ENCODE assay signal across 8 cellular contexts in the genomic region with DNA sequence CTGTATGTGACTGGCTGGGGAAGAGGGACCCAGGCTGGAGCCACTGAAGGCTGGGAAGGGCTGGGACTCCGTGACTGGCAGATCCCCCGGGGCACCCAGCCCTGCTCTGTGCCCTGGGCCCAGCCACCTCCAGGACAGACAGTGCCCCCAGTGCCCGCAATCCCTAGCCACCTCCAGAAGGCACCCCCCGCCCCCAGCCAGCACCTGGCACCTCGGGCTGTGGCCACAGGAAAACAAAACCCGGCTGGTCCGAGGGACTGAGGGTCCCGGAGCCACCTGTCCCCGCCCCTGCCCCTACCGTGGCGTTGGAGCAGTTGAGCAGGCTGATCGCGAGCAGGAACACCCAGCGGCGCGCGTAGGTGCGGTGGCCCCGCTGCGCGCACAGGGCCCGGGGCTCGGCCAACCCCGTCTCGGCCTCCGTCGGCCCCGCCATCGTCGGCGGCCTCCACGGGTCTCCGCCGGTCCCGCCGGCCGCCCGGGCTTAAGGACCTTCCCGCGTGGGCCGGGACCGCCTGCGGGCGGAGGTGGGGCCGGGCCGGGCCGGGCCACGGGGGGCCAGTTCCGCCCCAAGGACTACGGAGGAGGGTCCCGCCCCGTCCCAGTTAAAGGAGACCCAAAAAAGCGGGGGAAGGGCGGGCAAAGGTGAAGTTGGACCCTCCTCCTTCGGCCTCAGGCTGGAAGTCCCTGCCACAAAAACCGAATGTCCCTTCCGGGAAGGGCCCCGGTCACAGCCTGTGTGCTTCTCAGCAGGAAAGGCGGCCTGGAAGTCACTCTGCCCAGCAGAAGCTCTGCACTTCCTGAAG. TPM values are rescaled to one million over a fixed set of nuclear protein-coding genes. Genes with fewer than 3 reads are reported as not detected.
DNase-seq lines count a peak whose midpoint lies in the region; ATAC-seq, FAIRE-seq and TF ChIP-seq lines count a peak whose summit lies in the region.

Gene SLC49A3, minus strand, starts transcription at position 457 of the 803 bp plus-strand sequence. Its CDS starts 24 bp downstream, at position 433.

- no peaks in the 10 kb centered on the region for H3K27me3 ChIP-seq in H7 (ENCODE audit: control insufficient read depth, insufficient read depth, low read length)
- no peaks in the 10 kb centered on the region for H3K27me3 ChIP-seq in bronchial epithelial cell (ENCODE audit: control insufficient read depth, insufficient read depth, low read length)

- DNase-seq in H7 (peak; percentile 92), bronchial epithelial cell (ENCODE audit: low read depth) (no peak), left lobe of liver (ENCODE audit: low spot score) (no peak), NCI-H1930 (lab: John Stamatoyannopoulos, UW) (no peak), SW 1271 (lab: John Stamatoyannopoulos, UW) (no peak)
- no peak for DNase-seq in stimulated activated naive B cell treated with anti-CD40 and anti-IgM and Interleukin-4, amounts not matched to agents 10 μg/mL and 1 μg/mL and 100 μg/mL, for 72 hours
- DNase-seq in activated CD4-positive, alpha-beta T cell treated with anti-CD3 and anti-CD28 coated beads, Interleukin-2, amount 50 U/mL, for 4 hours: no peak

- TF ChIP-seq CTCF in bronchial epithelial cell (IDR thresholded peaks at IDR 0.05; ENCODE audit: insufficient read depth, low read length, severe bottlenecking): no peak

- no peak for FAIRE-seq in bronchial epithelial cell (lab: Jason Lieb, UNC)

- H3K36me3 ChIP-seq in H7 (replicated peaks; ENCODE audit: control insufficient read depth, insufficient read depth, low read length) (no peaks in the 10 kb centered on the region), bronchial epithelial cell (ENCODE audit: control insufficient read depth, insufficient read depth, low read length) (no peaks in the 10 kb centered on the region)

- H3K4me1 Mint-ChIP-seq in stimulated activated naive B cell treated with anti-CD40 and anti-IgM and Interleukin-4, amounts not matched to agents 10 μg/mL and 1 μg/mL and 100 μg/mL, for 72 hours: peaks cover 3 to 20% of the 10 kb centered on the region in 2 donors

- H3K4me3 Mint-ChIP-seq in stimulated activated naive B cell treated with anti-CD40 and anti-IgM and Interleukin-4, amounts not matched to agents 10 μg/mL and 1 μg/mL and 100 μg/mL, for 72 hours: peak within 1 kb of the TSS; percentile 25 to 65

- peak; percentile 13 for ATAC-seq in left lobe of liver
- peak; percentile 48 to 52 for ATAC-seq in stimulated activated naive B cell treated with anti-CD40 and anti-IgM and Interleukin-4, amounts not matched to agents 10 μg/mL and 1 μg/mL and 100 μg/mL, for 72 hours (replicated peaks)
- ATAC-seq in HG02840 (IDR thresholded peaks at IDR 0.05; ENCODE audit: low FRiP score, unreplicated experiment): no peak

- peak within 1 kb of the TSS; percentile 44 for H3K4me3 ChIP-seq in H7 (ENCODE audit: insufficient read depth, low read depth, low read length)
- H3K4me3 ChIP-seq in bronchial epithelial cell (ENCODE audit: low read depth, low read length): peak within 1 kb of the TSS; percentile 32

- no peaks in the 10 kb centered on the region for H3K9me3 Mint-ChIP-seq in stimulated activated naive B cell treated with anti-CD40 and anti-IgM and Interleukin-4, amounts not matched to agents 10 μg/mL and 1 μg/mL and 100 μg/mL, for 72 hours

- peaks cover 24 to 50% of the 10 kb centered on the region in 2 donors for H3K27me3 Mint-ChIP-seq in stimulated activated naive B cell treated with anti-CD40 and anti-IgM and Interleukin-4, amounts not matched to agents 10 μg/mL and 1 μg/mL and 100 μg/mL, for 72 hours

- H3K36me3 Mint-ChIP-seq in stimulated activated naive B cell treated with anti-CD40 and anti-IgM and Interleukin-4, amounts not matched to agents 10 μg/mL and 1 μg/mL and 100 μg/mL, for 72 hours: peaks cover 0 to 2% of the 10 kb centered on the region in 2 donors

- H3K27ac Mint-ChIP-seq in stimulated activated naive B cell treated with anti-CD40 and anti-IgM and Interleukin-4, amounts not matched to agents 10 μg/mL and 1 μg/mL and 100 μg/mL, for 72 hours: no peak within 1 kb of the TSS

RNA-seq across cellular contexts. Expression of gene SLC49A3, which starts in this region (rescaled TPM):
- 2.0 and 4.1 TPM in 2 replicates for total RNA-seq in H7 (2014; rRNA removed; shearing (Covaris generic))
- total RNA-seq in bronchial epithelial cell (0.53 and 1.7 TPM in 2 replicates), left lobe of liver (7.6 TPM)
